Comparison of ENCODE assay signal across 8 cellular contexts in the genomic region with DNA sequence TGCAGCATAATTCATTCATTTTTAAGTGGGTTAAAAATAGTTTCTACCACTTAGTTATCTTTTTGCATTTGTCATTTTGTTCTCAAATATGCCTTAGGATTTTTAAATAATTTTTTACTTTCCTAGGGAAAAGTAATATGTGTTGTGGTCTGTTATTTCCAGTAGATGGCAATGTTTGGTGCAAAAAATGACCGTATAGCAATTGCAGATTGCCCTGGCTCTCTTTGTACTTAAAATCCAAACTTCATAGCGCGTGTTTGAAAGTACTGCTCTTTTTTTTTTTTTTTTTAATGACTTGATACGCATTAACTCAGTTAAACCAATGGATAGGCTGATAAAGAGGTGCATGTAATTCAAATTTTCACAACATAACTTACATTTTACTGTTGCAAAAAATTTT.
A peak's percentile ranks its signal among the peaks of the same experiment; 100 is the strongest.
DNase-seq lines count a peak whose midpoint lies in the region; ATAC-seq, FAIRE-seq and TF ChIP-seq lines count a peak whose summit lies in the region.

No MANE protein-coding gene starts in this region.

- FAIRE-seq in GM12878 (lab: Jason Lieb, UNC), result no peak

- TF ChIP-seq RAD21 in GM12878 (IDR thresholded peaks at IDR 0.05; ENCODE audit: insufficient read depth, low read depth, low read length), result peak; percentile 35

- no peak overlapping the region for H2AFZ ChIP-seq in GM12878 (ENCODE audit: control insufficient read depth, low read depth, low read length)

- peak; percentile 25 to 46 (median 34); a peak in 4 of 6 replicates for TF ChIP-seq CTCF in GM12878 (IDR thresholded peaks at IDR 0.05 in 2 of 3, conservative IDR thresholded peaks at IDR 0.05 in 1 of 3; ENCODE audit: control insufficient read depth in 2 of 3, extremely low read depth in 1 of 3, insufficient read depth in 1 of 3, low read depth in 3 of 3, low read length in 3 of 3)

- no peak overlapping the region for H3K27ac Mint-ChIP-seq in activated CD4-positive, alpha-beta T cell treated with anti-CD3 and anti-CD28 coated beads, Interleukin-2, amount 10 ng/mL, durations not matched to agents 24 days and 14 days

- H3K9ac ChIP-seq in GM12878 (ENCODE audit: control insufficient read depth, insufficient read depth, low read length), result no peak overlapping the region

- RAD21 ChIA-PET in GM12878 (lab: Charles Lee; ENCODE audit: unreplicated experiment), result no interaction called here

- no peak for TF ChIP-seq POLR2A in GM12878 (IDR thresholded peaks at IDR 0.05; ENCODE audit: low read depth, low read length)

- H3K79me2 ChIP-seq in GM12878 (ENCODE audit: control insufficient read depth, insufficient read depth, low read length), result no peaks in the 10 kb centered on the region

- in situ Hi-C loops in G401 (cut with HindIII; ENCODE audit: low sequenced_read_pairs), result no loop called here
- in situ Hi-C loops in GM12878 (cut with MboI), result loop anchor here (10.0 kb wide), 1 partner anchor 240 kb away; no protein-coding TSS in a partner anchor

- no peak overlapping the region for H3K4me3 ChIP-seq in GM12878

- CTCF ChIA-PET in GM12878 (lab: Yijun Ruan, JAX), result interaction anchor here (1.2 to 1.6 kb wide), 3 partner anchors 13 to 97 kb away, joined by 3 to 7 read pairs (median 4); no protein-coding TSS in a partner anchor

- SMC1A ChIA-PET in GM12878 (lab: Charles Lee; ENCODE audit: uncharacterized antibody, unreplicated experiment), result no interaction called here

- POLR2A ChIA-PET in GM12878 (lab: Charles Lee), result no interaction called here

- H3K36me3 Mint-ChIP-seq in activated CD4-positive, alpha-beta T cell treated with anti-CD3 and anti-CD28 coated beads, Interleukin-2, amount 10 ng/mL, durations not matched to agents 24 days and 14 days (ENCODE audit: low read depth), result no peaks in the 10 kb centered on the region

- no peaks in the 10 kb centered on the region for H3K36me3 ChIP-seq in GM12878 (ENCODE audit: control insufficient read depth in 2 of 2, insufficient read depth in 2 of 2, low read length in 1 of 2)

- H3K4me3 Mint-ChIP-seq in activated CD4-positive, alpha-beta T cell treated with anti-CD3 and anti-CD28 coated beads, Interleukin-2, amount 10 ng/mL, durations not matched to agents 24 days and 14 days, result no peak overlapping the region

- H4K20me1 ChIP-seq in GM12878 (ENCODE audit: control insufficient read depth, insufficient read depth), result no peaks in the 10 kb centered on the region

- ATAC-seq in GM12878, result peak; percentile 76

- no peak overlapping the region for H3K4me2 ChIP-seq in GM12878 (ENCODE audit: control insufficient read depth, insufficient read depth)

- H3K4me1 ChIP-seq in GM12878 (ENCODE audit: control insufficient read depth, insufficient read depth, low read length), result no peaks in the 10 kb centered on the region

- no peaks in the 10 kb centered on the region for H3K27me3 Mint-ChIP-seq in activated CD4-positive, alpha-beta T cell treated with anti-CD3 and anti-CD28 coated beads, Interleukin-2, amount 10 ng/mL, durations not matched to agents 24 days and 14 days

- no peaks in the 10 kb centered on the region for H3K9me3 ChIP-seq in GM12878 (replicated peaks; ENCODE audit: control insufficient read depth, insufficient read depth, low read length)

- 26% methylated on average over 4 of the region's 4 CpGs for WGBS in GM12878 (ENCODE audit: insufficient coverage, insufficient replicate concordance, low lambda C conversion rate, missing lambda C conversion rate)

- peak; percentile 47 for DNase-seq in G401 (ENCODE audit: low spot score)
- DNase-seq in M059J (ENCODE audit: low read depth), result peak; percentile 44
- DNase-seq in GM12878 (ENCODE audit: low read depth, low spot score), result no peak
- peak; percentile 34 to 60 for DNase-seq in lung microvascular endothelial cell (ENCODE audit: low read depth in 2 of 2)
- no peak for DNase-seq in ureter (ENCODE audit: low spot score)
- DNase-seq in activated CD4-positive, alpha-beta T cell treated with anti-CD3 and anti-CD28 coated beads, Interleukin-2, amount 10 ng/mL, durations not matched to agents 24 days and 14 days, result no peak
- no peak for DNase-seq in activated CD4-positive, alpha-beta T cell treated with anti-CD3 and anti-CD28 coated beads for 1 hour
- no peak for DNase-seq in activated CD8-positive, alpha-beta memory T cell treated with anti-CD3 and anti-CD28 coated beads, Interleukin-2, amount 50 U/mL, for 48 hours

- no peaks in the 10 kb centered on the region for H3K27me3 ChIP-seq in GM12878 (replicated peaks in 1 of 2; ENCODE audit: control insufficient read depth in 2 of 2, insufficient read depth in 2 of 2, low read length in 1 of 2)

- no peaks in the 10 kb centered on the region for H3K9me3 Mint-ChIP-seq in activated CD4-positive, alpha-beta T cell treated with anti-CD3 and anti-CD28 coated beads, Interleukin-2, amount 10 ng/mL, durations not matched to agents 24 days and 14 days

- TF ChIP-seq EP300 in GM12878 (IDR thresholded peaks at IDR 0.05; ENCODE audit: borderline replicate concordance in 1 of 2, control insufficient read depth in 1 of 2, low read depth in 2 of 2, low read length in 2 of 2), result no peak

- H3K27ac ChIP-seq in GM12878 (ENCODE audit: control insufficient read depth, insufficient read depth), result no peak overlapping the region

- intact Hi-C loops in GM12878 (cut with micrococcal nuclease; ENCODE audit: unreplicated experiment), result loop anchor here (1.0 to 10.0 kb wide), 3 partner anchors 97 to 1070 kb away; no protein-coding TSS in a partner anchor
- intact Hi-C loops in activated CD4-positive, alpha-beta T cell treated with anti-CD3 and anti-CD28 coated beads, Interleukin-2, amount 10 ng/mL, durations not matched to agents 24 days and 14 days (cut with micrococcal nuclease), result loop anchor here (1.0 kb wide), 2 partner anchors 97 to 239 kb away; no protein-coding TSS in a partner anchor

- BruUV-seq in GM12878 (replicated peaks; lab: Mats Ljungman, UMichigan), result no TSS peak

- peaks cover 3% of the 10 kb centered on the region for H3K4me1 Mint-ChIP-seq in activated CD4-positive, alpha-beta T cell treated with anti-CD3 and anti-CD28 coated beads, Interleukin-2, amount 10 ng/mL, durations not matched to agents 24 days and 14 days

TF ChIP-seq in GM12878, 131 proteins besides CTCF, POLR2A, EP300 and RAD21 (continues in another document):
- TF ChIP-seq MEF2B (IDR thresholded peaks at IDR 0.05; ENCODE audit: partially characterized antibody, poor library complexity, severe bottlenecking) (no peak), STAT1 (conservative IDR thresholded peaks at IDR 0.05) (no peak), KLF5 (IDR thresholded peaks at IDR 0.05; ENCODE audit: partially characterized antibody) (no peak), HDAC6 (IDR thresholded peaks at IDR 0.05; ENCODE audit: unreplicated experiment) (no peak), NKRF (conservative IDR thresholded peaks at IDR 0.05) (no peak), SIN3A (IDR thresholded peaks at IDR 0.05; ENCODE audit: low read depth, low read length) (no peak), SMAD5 (IDR thresholded peaks at IDR 0.05; ENCODE audit: low read depth) (no peak), RUNX3 (IDR thresholded peaks at IDR 0.05; ENCODE audit: low read length) (peak; percentile 29; the same call in 1 of the 2 replicates), BCLAF1 (IDR thresholded peaks at IDR 0.05) (no peak), SMC3 (IDR thresholded peaks at IDR 0.05; ENCODE audit: borderline replicate concordance, low read length) (peak; percentile 38; the same call in 1 of the 2 replicates), NR2F1 (conservative IDR thresholded peaks at IDR 0.05) (no peak)

Comparison
In these comparisons a context has a peak if more than half of its experiments do, and no peak if none do; other contexts are left out.
1. DNase-seq: peak in G401 (single experiment), M059J (single experiment) and lung microvascular endothelial cell (2 of 2); none in GM12878 (single experiment), ureter (single experiment), activated CD4-positive, alpha-beta T cell treated with anti-CD3 and anti-CD28 coated beads, Interleukin-2, amount 10 ng/mL, durations not matched to agents 24 days and 14 days (single experiment), activated CD4-positive, alpha-beta T cell treated with anti-CD3 and anti-CD28 coated beads for 1 hour (single experiment) and activated CD8-positive, alpha-beta memory T cell treated with anti-CD3 and anti-CD28 coated beads, Interleukin-2, amount 50 U/mL, for 48 hours (single experiment).